11 cellular contexts compared by ENCODE assay signal in genomic region chr12:65663648-65664047, GRCh38.
"Had no signal": no experiment of that assay in that cellular context is flagged by ENCODE, and none has a peak within 500 bp of the region (broad histone marks: within the 10 kb centered on the region; RNA-seq: fewer than 3 reads in every experiment).

No MANE protein-coding gene starts in this region.

- H3K27ac ChIP-seq: cardiac muscle cell, gastroesophageal sphincter, sigmoid colon, upper lobe of right lung had no signal

- H3K4me1 ChIP-seq: gastroesophageal sphincter, sigmoid colon, upper lobe of right lung had no signal

- ATAC-seq: gastroesophageal sphincter, upper lobe of right lung had no signal

- H3K36me3 ChIP-seq: cardiac muscle cell, gastroesophageal sphincter, sigmoid colon, upper lobe of right lung had no signal

- H3K27me3 ChIP-seq: cardiac muscle cell, gastroesophageal sphincter, sigmoid colon had no signal

- DNase-seq: activated CD4-positive, alpha-beta T cell treated with anti-CD3 and anti-CD28 coated beads, Interleukin-2, amount 10 ng/mL, durations not matched to agents 7 days and 5 days; activated CD4-positive, CD25-positive, alpha-beta regulatory T cell; activated CD8-positive, alpha-beta memory T cell treated with anti-CD3 and anti-CD28 coated beads for 24 hours; amygdala; sigmoid colon; stimulated activated CD4-positive, alpha-beta T cell treated with anti-CD3 and anti-CD28 coated beads, Interleukin-4, amount 100 ng/mL, for 1 hour; stimulated activated CD8-positive, alpha-beta memory T cell treated with anti-CD3 and anti-CD28 coated beads, Interleukin-4, amount 100 ng/mL, for 48 hours; T-helper 2 cell; upper lobe of right lung had no signal

- H3K9me3 ChIP-seq: gastroesophageal sphincter, sigmoid colon, upper lobe of right lung had no signal

- H3K4me3 ChIP-seq: cardiac muscle cell, gastroesophageal sphincter, sigmoid colon, upper lobe of right lung had no signal
